Comparison of ENCODE assay signal across 18 cellular contexts in the genomic region with DNA sequence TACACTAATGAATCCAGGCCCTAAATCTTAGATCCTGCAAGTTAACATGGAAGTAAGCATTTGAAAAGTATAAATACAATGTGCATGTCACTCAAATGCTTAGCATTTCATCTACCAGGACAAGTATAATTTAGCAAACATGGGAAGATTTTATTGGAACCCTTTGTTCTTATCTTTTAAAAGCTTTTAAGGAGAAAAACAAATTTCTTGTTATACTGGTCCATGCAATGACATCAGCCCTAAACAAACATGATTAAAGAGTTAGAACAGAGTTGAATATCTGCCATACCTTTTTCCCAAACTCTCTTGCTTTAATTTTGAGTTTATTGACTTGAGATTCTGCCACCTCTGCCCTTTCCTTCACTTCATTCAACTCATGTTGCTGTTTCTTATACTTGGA.
DNase-seq lines count a peak whose midpoint lies in the region; ATAC-seq, FAIRE-seq and TF ChIP-seq lines count a peak whose summit lies in the region.
"Had no signal": no experiment of that assay in that cellular context is flagged by ENCODE, and none has a peak within 500 bp of the region (broad histone marks: within the 10 kb centered on the region; RNA-seq: fewer than 3 reads in every experiment).

No MANE protein-coding gene starts in this region.

- no peaks in the 10 kb centered on the region for H3K36me3 ChIP-seq in PC-3 (ENCODE audit: low read depth, low read length)
- H3K36me3 ChIP-seq in left lung, result no peaks in the 10 kb centered on the region
- H3K36me3 ChIP-seq in thyroid gland, result no peaks in the 10 kb centered on the region
- no peaks in the 10 kb centered on the region for H3K36me3 ChIP-seq in kidney (ENCODE audit: control insufficient read depth in 1 of 2, insufficient read depth in 2 of 2, low read length in 2 of 2)

- H3K4me1 Mint-ChIP-seq in activated T-cell treated with anti-CD3 and anti-CD28 coated beads, Interleukin-2, amount 50 U/mL, for 24 hours (ENCODE audit: low read depth), result peaks cover 24% of the 10 kb centered on the region
- H3K4me1 Mint-ChIP-seq in T-helper 2 cell treated with Interferon-gamma antibody and Interleukin-4, amounts not matched to agents 5 μg/mL and 100 μg/mL, for 36 hours (ENCODE audit: low read depth), result peaks cover 20% of the 10 kb centered on the region

- BruUV-seq in PC-3 (replicated peaks; lab: Mats Ljungman, UMichigan), result no TSS peak

- H3K4me1 ChIP-seq in PC-3 (ENCODE audit: insufficient read depth, low read length) (peaks cover 22% of the 10 kb centered on the region), left lung (peaks cover 0 to 2% of the 10 kb centered on the region in 2 donors), thyroid gland (peaks cover 13 to 20% of the 10 kb centered on the region in 2 donors), kidney (ENCODE audit: control insufficient read depth in 1 of 2, insufficient read depth in 1 of 2, low read depth in 1 of 2, low read length in 2 of 2) (no peaks in the 10 kb centered on the region)
- H3K4me1 ChIP-seq: A549 had no signal

- POLR2A ChIA-PET in PC-3 (lab: Charles Lee; ENCODE audit: unreplicated experiment), result no interaction called here

- peak; percentile 21 for DNase-seq in HT-29 (ENCODE audit: low spot score)
- peak; percentile 68 for DNase-seq in PC-3
- DNase-seq in left lung, result no peak
- no peak for DNase-seq in thyroid gland
- no peak for DNase-seq in activated T-cell treated with anti-CD3 and anti-CD28 coated beads, Interleukin-2, amount 50 U/mL, for 24 hours
- DNase-seq in T-helper 2 cell treated with Interferon-gamma antibody and Interleukin-4, amounts not matched to agents 5 μg/mL and 100 μg/mL, for 36 hours (ENCODE audit: low spot score), result no peak
- DNase-seq in kidney, result no peak
- DNase-seq: AML-193; Caco-2; CD4-positive, alpha-beta T cell; DMS79 treated with DMSO at 0.1 percent for 48 hours; GF-D8; H9; IMR-90 had no signal

- H3K9me2 ChIP-seq in PC-3 (replicated peaks; ENCODE audit: low read length), result no peaks in the 10 kb centered on the region

- no peaks in the 10 kb centered on the region for H3K27me3 ChIP-seq in PC-3 (ENCODE audit: low read length)
- H3K27me3 ChIP-seq in left lung, result no peaks in the 10 kb centered on the region
- H3K27me3 ChIP-seq in thyroid gland, result no peaks in the 10 kb centered on the region

- no peaks in the 10 kb centered on the region for H3F3A ChIP-seq in PC-3 (ENCODE audit: low read length, unreplicated experiment)

- CTCF ChIA-PET in PC-3 (lab: Charles Lee), result no interaction called here

- no peaks in the 10 kb centered on the region for H4K20me1 ChIP-seq in PC-3 (ENCODE audit: low read length)

- H3K27ac ChIP-seq in PC-3 (ENCODE audit: low read length) (peak overlapping the region; percentile 16), left lung (no peak overlapping the region), thyroid gland (peak overlapping the region in 2 of 3 donors; percentile 28 to 30), kidney (ENCODE audit: low read depth in 2 of 2, low read length in 2 of 2) (no peak overlapping the region)
- H3K27ac ChIP-seq: A549 had no signal

- H3K27me3 Mint-ChIP-seq in activated T-cell treated with anti-CD3 and anti-CD28 coated beads, Interleukin-2, amount 50 U/mL, for 24 hours, result no peaks in the 10 kb centered on the region
- H3K27me3 Mint-ChIP-seq in T-helper 2 cell treated with Interferon-gamma antibody and Interleukin-4, amounts not matched to agents 5 μg/mL and 100 μg/mL, for 36 hours (ENCODE audit: low read depth), result no peaks in the 10 kb centered on the region
- H3K27me3 Mint-ChIP-seq: CD4-positive, alpha-beta T cell had no signal

- FAIRE-seq in kidney (lab: Jason Lieb, UNC), result no peak
- FAIRE-seq: A549, D721Med, H1, K562 had no signal

- H3K36me3 Mint-ChIP-seq in activated T-cell treated with anti-CD3 and anti-CD28 coated beads, Interleukin-2, amount 50 U/mL, for 24 hours (ENCODE audit: low read depth), result no peaks in the 10 kb centered on the region
- H3K36me3 Mint-ChIP-seq in T-helper 2 cell treated with Interferon-gamma antibody and Interleukin-4, amounts not matched to agents 5 μg/mL and 100 μg/mL, for 36 hours (ENCODE audit: low read depth), result no peaks in the 10 kb centered on the region

- H3K79me2 ChIP-seq in PC-3 (ENCODE audit: low read length), result no peaks in the 10 kb centered on the region

- H3K9me3 Mint-ChIP-seq in activated T-cell treated with anti-CD3 and anti-CD28 coated beads, Interleukin-2, amount 50 U/mL, for 24 hours, result no peaks in the 10 kb centered on the region
- H3K9me3 Mint-ChIP-seq in T-helper 2 cell treated with Interferon-gamma antibody and Interleukin-4, amounts not matched to agents 5 μg/mL and 100 μg/mL, for 36 hours, result no peaks in the 10 kb centered on the region
- H3K9me3 Mint-ChIP-seq: CD4-positive, alpha-beta T cell had no signal

- TF ChIP-seq CTCF in PC-3 (conservative IDR thresholded peaks at IDR 0.05; ENCODE audit: low read depth, low read length), result no peak
- TF ChIP-seq CTCF in left lung (IDR thresholded peaks at IDR 0.05), result no peak
- no peak for TF ChIP-seq CTCF in thyroid gland (IDR thresholded peaks at IDR 0.05)
- TF ChIP-seq CTCF in kidney (IDR thresholded peaks at IDR 0.05; ENCODE audit: borderline replicate concordance, extremely low read depth, insufficient read depth), result no peak

- no peaks in the 10 kb centered on the region for H3K9me3 ChIP-seq in PC-3 (ENCODE audit: low read length)
- H3K9me3 ChIP-seq in left lung, result no peaks in the 10 kb centered on the region
- no peaks in the 10 kb centered on the region for H3K9me3 ChIP-seq in thyroid gland
- H3K9me3 ChIP-seq in kidney (ENCODE audit: control insufficient read depth in 1 of 2, low read length in 2 of 2), result no peaks in the 10 kb centered on the region
- H3K9me3 ChIP-seq: A549, Caco-2 had no signal

- H2AFZ ChIP-seq in PC-3 (ENCODE audit: low read length), result no peak overlapping the region

- no peak overlapping the region for H3K4me3 Mint-ChIP-seq in activated T-cell treated with anti-CD3 and anti-CD28 coated beads, Interleukin-2, amount 50 U/mL, for 24 hours
- H3K4me3 Mint-ChIP-seq in T-helper 2 cell treated with Interferon-gamma antibody and Interleukin-4, amounts not matched to agents 5 μg/mL and 100 μg/mL, for 36 hours, result no peak overlapping the region
- H3K4me3 Mint-ChIP-seq: CD4-positive, alpha-beta T cell; H9 had no signal

- no peak for TF ChIP-seq POLR2A in thyroid gland (IDR thresholded peaks at IDR 0.05)

- H3K4me2 ChIP-seq in PC-3 (ENCODE audit: low read length), result peak overlapping the region; percentile 20
- H3K4me2 ChIP-seq: A549 had no signal

- ATAC-seq in PC-3, result peak; percentile 89
- ATAC-seq in left lung, result peak; percentile 36
- ATAC-seq: A549, K562 had no signal

- no peak overlapping the region for H3K4me3 ChIP-seq in PC-3 (ENCODE audit: low read length)
- H3K4me3 ChIP-seq in left lung, result no peak overlapping the region
- H3K4me3 ChIP-seq in thyroid gland (replicated peaks in 1 of 3), result no peak overlapping the region
- no peak overlapping the region for H3K4me3 ChIP-seq in kidney (ENCODE audit: low read length in 2 of 2)
- H3K4me3 ChIP-seq: A549, K562 had no signal

- intact Hi-C loops in PC-3 (cut with micrococcal nuclease) (no loop called here), left lung (cut with DNase I) (no loop called here), thyroid gland (cut with DNase I) (no loop called here), kidney (cut with DNase I) (no loop called here)

- H3K27ac Mint-ChIP-seq in activated T-cell treated with anti-CD3 and anti-CD28 coated beads, Interleukin-2, amount 50 U/mL, for 24 hours, result no peak overlapping the region
- H3K27ac Mint-ChIP-seq in T-helper 2 cell treated with Interferon-gamma antibody and Interleukin-4, amounts not matched to agents 5 μg/mL and 100 μg/mL, for 36 hours, result no peak overlapping the region
- H3K27ac Mint-ChIP-seq: CD4-positive, alpha-beta T cell; H9 had no signal

- H3K9ac ChIP-seq in PC-3 (ENCODE audit: low read length), result no peak overlapping the region
- H3K9ac ChIP-seq in kidney (ENCODE audit: low read length in 2 of 2), result no peak overlapping the region

Comparison
In these comparisons a context has a peak if more than half of its experiments do, and no peak if none do; other contexts are left out.
1. DNase-seq: peak in HT-29 (single experiment) and PC-3 (single experiment); none in left lung (0 of 2), thyroid gland (0 of 2), activated T-cell treated with anti-CD3 and anti-CD28 coated beads, Interleukin-2, amount 50 U/mL, for 24 hours (single experiment), T-helper 2 cell treated with Interferon-gamma antibody and Interleukin-4, amounts not matched to agents 5 μg/mL and 100 μg/mL, for 36 hours (single experiment) and kidney (single experiment).
2. H3K27ac ChIP-seq: peak in PC-3 (single experiment) and thyroid gland (2 of 3); none in left lung (0 of 2) and kidney (0 of 2).